14 cellular contexts compared by ENCODE assay signal in genomic region chr6:70241031-70241430, GRCh38.
"Had no signal": no experiment of that assay in that cellular context is flagged by ENCODE, and none has a peak within 500 bp of the region (broad histone marks: within the 10 kb centered on the region; RNA-seq: fewer than 3 reads in every experiment).

No MANE protein-coding gene starts in this region.

- H3K9me3 ChIP-seq: gastroesophageal sphincter, thyroid gland, vagina had no signal

- H3K36me3 ChIP-seq: brain microvascular endothelial cell, gastroesophageal sphincter, neural progenitor cell, thyroid gland, vagina had no signal

- DNase-seq: activated CD4-positive, alpha-beta T cell treated with anti-CD3 and anti-CD28 coated beads, Interleukin-2, amount 50 U/mL, for 48 hours; activated effector memory CD4-positive, alpha-beta T cell treated with anti-CD3 and anti-CD28 coated beads, Interleukin-2, amount 50 U/mL, for 16 hours; activated naive CD8-positive, alpha-beta T cell treated with anti-CD3 and anti-CD28 coated beads for 36 hours; activated T-cell treated with anti-CD3 and anti-CD28 coated beads, Interleukin-2, amount 50 U/mL, for 4 hours; brain microvascular endothelial cell; effector memory CD8-positive, alpha-beta T cell; kidney; right cardiac atrium; thyroid gland had no signal

- H3K27ac ChIP-seq: brain microvascular endothelial cell, gastroesophageal sphincter, neural progenitor cell, thyroid gland, vagina had no signal

- H3K27me3 ChIP-seq: brain microvascular endothelial cell, gastroesophageal sphincter, neural progenitor cell, thyroid gland, vagina had no signal

- ATAC-seq: activated CD4-positive, CD25-positive, alpha-beta regulatory T cell treated with anti-CD3 and anti-CD28 coated beads, Interleukin-2, amount 50 U/mL, for 24 hours; activated T-cell treated with anti-CD3 and anti-CD28 coated beads, Interleukin-2, amount 50 U/mL, for 4 hours; effector memory CD8-positive, alpha-beta T cell; gastroesophageal sphincter; right cardiac atrium had no signal

- H3K4me1 ChIP-seq: neural progenitor cell had no signal

- H3K4me3 ChIP-seq: gastroesophageal sphincter, neural progenitor cell, smooth muscle cell, thyroid gland, vagina had no signal
